17 cellular contexts compared by ENCODE assay signal in the genomic region with DNA sequence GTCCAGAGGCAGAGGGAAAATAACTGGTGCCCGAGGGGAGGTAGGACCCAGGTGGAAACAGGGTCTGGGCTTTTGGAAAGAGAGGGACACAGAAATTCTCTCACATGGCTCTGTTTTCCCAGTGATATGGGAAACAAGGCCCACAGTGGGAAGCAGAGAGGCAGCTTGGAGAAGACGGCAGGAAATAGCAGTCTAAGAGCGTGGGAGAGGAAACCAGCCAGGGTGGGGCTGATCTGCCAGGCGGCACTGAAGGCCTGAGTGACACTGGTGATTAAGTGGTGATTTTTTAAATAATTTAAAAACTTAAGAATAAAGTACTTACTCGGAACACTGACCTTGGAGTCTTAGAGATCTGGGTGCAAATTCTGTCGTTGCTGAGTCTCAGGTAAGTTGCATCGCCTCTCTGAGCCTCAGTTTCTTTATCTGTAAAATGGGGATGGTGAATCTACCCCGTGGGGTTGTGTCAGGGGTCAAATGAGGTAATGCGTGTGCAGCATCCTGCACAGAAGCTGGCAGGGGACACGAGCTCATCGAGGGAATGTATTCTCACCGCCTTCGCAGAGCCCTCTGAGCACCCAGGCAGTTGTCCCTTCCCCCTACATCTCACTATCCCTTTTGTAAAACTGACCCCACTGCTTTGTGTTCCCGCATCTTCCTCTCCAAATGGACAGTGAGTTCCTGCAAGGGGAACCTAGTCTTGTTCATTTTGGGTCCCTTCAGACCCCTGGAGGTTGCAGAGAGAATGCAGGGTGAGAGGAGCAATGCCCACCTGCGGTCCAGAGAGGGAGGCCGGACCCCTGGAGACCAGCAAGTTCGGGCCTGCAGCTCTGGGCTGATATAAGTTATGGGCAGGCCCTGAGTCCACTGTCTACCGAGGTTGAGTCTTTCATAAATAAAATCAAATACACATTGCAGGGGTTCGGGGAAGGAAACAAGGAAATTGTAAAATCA.
DNase-seq lines count a peak whose midpoint lies in the region; TF ChIP-seq lines count a peak whose summit lies in the region.
"Had no signal": no experiment of that assay in that cellular context is flagged by ENCODE, and none has a peak within 500 bp of the region (broad histone marks: within the 10 kb centered on the region; RNA-seq: fewer than 3 reads in every experiment).

No MANE protein-coding gene starts in this region.

- H3K9me3 ChIP-seq in BE2C (no peaks in the 10 kb centered on the region; the same call in 1 of the 2 replicates), mesodermal cell (ENCODE audit: control insufficient read depth, low read length) (no peaks in the 10 kb centered on the region)
- H3K9me3 ChIP-seq: breast epithelium, ovary had no signal

- in situ Hi-C loops in astrocyte of the spinal cord (cut with HindIII; ENCODE audit: low sequenced_read_pairs), result no loop called here

- H3K4me3 ChIP-seq in BE2C (ENCODE audit: low read depth, low read length) (no peak overlapping the region), H7 (ENCODE audit: insufficient read depth, low read depth, low read length) (no peak overlapping the region), astrocyte of the spinal cord (ENCODE audit: low read depth, low read length) (no peak overlapping the region), mesodermal cell (ENCODE audit: extremely low read depth, insufficient read depth, low read length, poor library complexity, severe bottlenecking) (no peak overlapping the region)
- H3K4me3 ChIP-seq: breast epithelium, ovary had no signal

- H3K27ac ChIP-seq in mesodermal cell (ENCODE audit: low read depth, low read length, severe bottlenecking), result peak overlapping the region; percentile 29
- H3K27ac ChIP-seq: breast epithelium, C4-2B, ovary had no signal

- no peaks in the 10 kb centered on the region for H3K36me3 ChIP-seq in BE2C
- H3K36me3 ChIP-seq in H7 (replicated peaks; ENCODE audit: control insufficient read depth, insufficient read depth, low read length), result no peaks in the 10 kb centered on the region
- H3K36me3 ChIP-seq in mesodermal cell (ENCODE audit: control insufficient read depth, insufficient read depth, low read length), result no peaks in the 10 kb centered on the region
- H3K36me3 ChIP-seq: breast epithelium, ovary had no signal

- DNase-seq in BE2C (no peak), H7 (peak; percentile 65), astrocyte of the spinal cord (ENCODE audit: low read depth, low spot score) (peak; percentile 13), DMS 273 (lab: John Stamatoyannopoulos, UW; ENCODE audit: unreplicated experiment) (no peak), activated gamma-delta T cell (lab: John Stamatoyannopoulos, UW) (no peak)
- no peak for DNase-seq in activated T-cell treated with anti-CD3 and anti-CD28 coated beads, Interleukin-2, amount 50 U/mL, for 1 hour
- no peak for DNase-seq in effector CD4-positive, alpha-beta T cell
- DNase-seq: activated CD4-positive, CD25-positive, alpha-beta regulatory T cell treated with anti-CD3 and anti-CD28 coated beads, Interleukin-2, amount 50 U/mL, for 72 hours; activated naive CD4-positive, alpha-beta T cell treated with anti-CD3 and anti-CD28 coated beads for 36 hours; EL; foreskin fibroblast; ovary; stimulated activated naive CD4-positive, alpha-beta T cell; T-helper 17 cell had no signal

- H3K4me1 ChIP-seq in BE2C (peaks cover 6% of the 10 kb centered on the region), mesodermal cell (ENCODE audit: control insufficient read depth, insufficient read depth, low read length, poor library complexity, severe bottlenecking) (peaks cover 10% of the 10 kb centered on the region)
- H3K4me1 ChIP-seq: breast epithelium had no signal

- H3K27me3 ChIP-seq in BE2C (no peaks in the 10 kb centered on the region), H7 (ENCODE audit: control insufficient read depth, insufficient read depth, low read length) (no peaks in the 10 kb centered on the region)
- H3K27me3 ChIP-seq: ovary had no signal

- 88 to 89% methylated on average over 11 of the region's 19 CpGs for WGBS in mesodermal cell (ENCODE audit: insufficient coverage in 2 of 2), 2 experiments

- TF ChIP-seq CTCF in BE2C (IDR thresholded peaks at IDR 0.05; ENCODE audit: low read depth, low read length), result peak; percentile 22; the same call in 1 of the 2 replicates
- peak; percentile 14 for TF ChIP-seq CTCF in astrocyte of the spinal cord (IDR thresholded peaks at IDR 0.05; ENCODE audit: low read depth, low read length)

Comparison
In these comparisons a context has a peak if more than half of its experiments do, and no peak if none do; other contexts are left out.
1. DNase-seq: peak in H7 (single experiment) and astrocyte of the spinal cord (single experiment); none in BE2C (single experiment), activated T-cell treated with anti-CD3 and anti-CD28 coated beads, Interleukin-2, amount 50 U/mL, for 1 hour (single experiment), DMS 273 (single experiment), effector CD4-positive, alpha-beta T cell (single experiment) and activated gamma-delta T cell (single experiment).